ENCODE assay signal across 32 cellular contexts in genomic region chr11:71913716-71914115, GRCh38. TPM values are rescaled to one million over a fixed set of nuclear protein-coding genes. Genes with fewer than 3 reads are reported as not detected.
DNase-seq lines count a peak whose midpoint lies in the region; ATAC-seq and TF ChIP-seq lines count a peak whose summit lies in the region.
"Had no signal": no experiment of that assay in that cellular context is flagged by ENCODE, and none has a peak within 500 bp of the region (broad histone marks: within the 10 kb centered on the region; RNA-seq: fewer than 3 reads in every experiment).

No MANE protein-coding gene starts in this region.

- peak overlapping the region in 7 of 11 experiments; percentile 10 to 73 (median 50); a peak in 12 of 22 replicates for H3K4me2 ChIP-seq in BLaER1 treated with 17β-estradiol and CSF1 and Interleukin-3, amounts not matched to agents 10 nM and 100 nM
- H3K4me2 ChIP-seq in OCI-LY7 (ENCODE audit: low read length) (no peak overlapping the region), mesenchymal stem cell (ENCODE audit: low read length, poor library complexity, severe bottlenecking) (no peak overlapping the region)

- no peak overlapping the region for H2BK12ac ChIP-seq in mesenchymal stem cell (ENCODE audit: low read length in 2 of 2)

- H3K36me3 Mint-ChIP-seq in chondrocyte (ENCODE audit: low read depth) = peaks cover 31% of the 10 kb centered on the region

- TF ChIP-seq CTCF in OCI-LY7 (conservative IDR thresholded peaks at IDR 0.05; ENCODE audit: low read length) = no peak
- no peak for TF ChIP-seq CTCF in chondrocyte (IDR thresholded peaks at IDR 0.05)

- H3K9me2 ChIP-seq in OCI-LY7 (ENCODE audit: insufficient read depth, low read length) = no peaks in the 10 kb centered on the region

- no peak overlapping the region for H3K23ac ChIP-seq in mesenchymal stem cell (ENCODE audit: low read length in 2 of 2)

- no peak overlapping the region for H4K91ac ChIP-seq in mesenchymal stem cell (ENCODE audit: low read length)

- H2BK5ac ChIP-seq in mesenchymal stem cell (ENCODE audit: low read depth, low read length, poor library complexity, severe bottlenecking) = no peak overlapping the region

- no peaks in the 10 kb centered on the region for H3K27me3 ChIP-seq in BLaER1 treated with 17β-estradiol and CSF1 and Interleukin-3, amounts not matched to agents 10 nM and 100 nM
- H3K27me3 ChIP-seq in mesenchymal stem cell (ENCODE audit: control insufficient read depth in 1 of 2, insufficient read depth in 1 of 2, low read length in 2 of 2) = no peaks in the 10 kb centered on the region
- H3K27me3 ChIP-seq: spleen, suprapubic skin had no signal

- H3K4me1 ChIP-seq in BLaER1 treated with 17β-estradiol and CSF1 and Interleukin-3, amounts not matched to agents 10 nM and 100 nM = peaks cover 0 to 25% (median 16%) of the 10 kb centered on the region in 10 experiments; a peak in 13 of 20 replicates
- H3K4me1 ChIP-seq in OCI-LY7 (ENCODE audit: insufficient read depth, low read length, poor library complexity, severe bottlenecking) (no peaks in the 10 kb centered on the region), mesenchymal stem cell (ENCODE audit: control insufficient read depth, insufficient read depth, low read depth, low read length) (no peaks in the 10 kb centered on the region)
- H3K4me1 ChIP-seq: spleen, suprapubic skin had no signal

- DNase-seq in OCI-LY7 (ENCODE audit: low spot score) = no peak
- no peak for DNase-seq in chondrocyte (ENCODE audit: low spot score)
- no peak for DNase-seq in mesenchymal stem cell
- DNase-seq in NCI-H2081 (lab: John Stamatoyannopoulos, UW) = no peak
- no peak for DNase-seq in C1 segment of cervical spinal cord (lab: John Stamatoyannopoulos, UW)
- DNase-seq: activated CD8-positive, alpha-beta T cell treated with anti-CD3 and anti-CD28 coated beads, Interleukin-2, amount 10 ng/mL, durations not matched to agents 7 days and 5 days; activated T-cell treated with anti-CD3 and anti-CD28 coated beads for 4 hours; CD8-positive, alpha-beta memory T cell; DMS153; effector memory CD4-positive, alpha-beta T cell; Karpas-422; NCI-H187 treated with DMSO at 0.1 percent for 48 hours; NCI-H226; NCI-H774; retina; spleen; stimulated activated CD4-positive, alpha-beta T cell treated with anti-CD3 and anti-CD28 coated beads, Interleukin-2, amount 100 ng/mL, for 48 hours; SW 1271 had no signal

- no peak overlapping the region for H3K9ac ChIP-seq in BLaER1 treated with 17β-estradiol and CSF1 and Interleukin-3, amounts not matched to agents 10 nM and 100 nM
- peak overlapping the region; percentile 9 for H3K9ac ChIP-seq in mesenchymal stem cell (ENCODE audit: low read length)

- H3K27ac ChIP-seq in BLaER1 treated with 17β-estradiol and CSF1 and Interleukin-3, amounts not matched to agents 10 nM and 100 nM = 0 out of 22 replicates have a peak overlapping the region, but pooled peaks of 1 of the 11 experiments have one; percentile 19
- H3K27ac ChIP-seq in OCI-LY7 (ENCODE audit: low read depth, low read length, poor library complexity, severe bottlenecking) (no peak overlapping the region), mesenchymal stem cell (ENCODE audit: low read length, poor library complexity, severe bottlenecking) (no peak overlapping the region)
- H3K27ac ChIP-seq: spleen, suprapubic skin had no signal

- H2BK15ac ChIP-seq in mesenchymal stem cell (ENCODE audit: low read depth, poor library complexity, severe bottlenecking) = no peak overlapping the region

- no peak overlapping the region for H2AK5ac ChIP-seq in mesenchymal stem cell (ENCODE audit: low read length, severe bottlenecking)

- no peak for ATAC-seq in GM21526 (IDR thresholded peaks at IDR 0.05; ENCODE audit: low FRiP score, unreplicated experiment)
- ATAC-seq: activated CD8-positive, alpha-beta T cell treated with anti-CD3 and anti-CD28 coated beads, Interleukin-2, amount 10 ng/mL, durations not matched to agents 7 days and 5 days; Right ventricle myocardium inferior had no signal

- WGBS in mesenchymal stem cell = 98% methylated on average over 2 of the region's 4 CpGs

- no peak overlapping the region for H3K4me3 Mint-ChIP-seq in chondrocyte (ENCODE audit: unreplicated experiment)
- H3K4me3 Mint-ChIP-seq: activated CD8-positive, alpha-beta T cell treated with anti-CD3 and anti-CD28 coated beads, Interleukin-2, amount 10 ng/mL, durations not matched to agents 7 days and 5 days; CD8-positive, alpha-beta memory T cell; nephron; stimulated activated effector memory CD8-positive, alpha-beta T cell treated with anti-CD3 and anti-CD28 coated beads, Interleukin-12 subunit alpha, Interleukin-12 subunit beta, amount 100 ng/mL, for 72 hours had no signal

- H3K79me1 ChIP-seq in mesenchymal stem cell (replicated peaks; ENCODE audit: low read length, poor library complexity, severe bottlenecking) = no peaks in the 10 kb centered on the region

- peaks cover 51 to 78% (median 60%) of the 10 kb centered on the region in 11 experiments for H3K36me3 ChIP-seq in BLaER1 treated with 17β-estradiol and CSF1 and Interleukin-3, amounts not matched to agents 10 nM and 100 nM
- H3K36me3 ChIP-seq in OCI-LY7 (ENCODE audit: insufficient read depth, low read length) = peaks cover 46% of the 10 kb centered on the region
- H3K36me3 ChIP-seq in mesenchymal stem cell (ENCODE audit: control insufficient read depth in 1 of 2, insufficient read depth in 2 of 2, low read depth in 1 of 2, low read length in 2 of 2) = peaks cover 22 to 29% of the 10 kb centered on the region in 2 experiments

- no peak overlapping the region for H3K18ac ChIP-seq in mesenchymal stem cell (ENCODE audit: low read depth in 1 of 2, low read length in 2 of 2)

- no peaks in the 10 kb centered on the region for H3K9me3 Mint-ChIP-seq in chondrocyte (ENCODE audit: low read depth)
- H3K9me3 Mint-ChIP-seq: CD8-positive, alpha-beta memory T cell; nephron; stimulated activated effector memory CD8-positive, alpha-beta T cell treated with anti-CD3 and anti-CD28 coated beads, Interleukin-12 subunit alpha, Interleukin-12 subunit beta, amount 100 ng/mL, for 72 hours had no signal

- BruUV-seq in OCI-LY7 (replicated peaks; lab: Mats Ljungman, UMichigan) = TSS peak; percentile 24

- H3K4me1 Mint-ChIP-seq in chondrocyte (ENCODE audit: low read depth) = peaks cover 14% of the 10 kb centered on the region
- H3K4me1 Mint-ChIP-seq: CD8-positive, alpha-beta memory T cell; nephron had no signal

- CTCF ChIA-PET in OCI-LY7 (lab: Charles Lee; ENCODE audit: unreplicated experiment) = no interaction called here

- no peak overlapping the region for H2BK120ac ChIP-seq in mesenchymal stem cell (ENCODE audit: low read depth, low read length)

- H3K9me3 ChIP-seq in BLaER1 treated with 17β-estradiol and CSF1 and Interleukin-3, amounts not matched to agents 10 nM and 100 nM (replicated peaks in 1 of 11) = no peaks in the 10 kb centered on the region; a peak in 2 of 22 replicates
- H3K9me3 ChIP-seq in OCI-LY7 (ENCODE audit: low read length) = no peaks in the 10 kb centered on the region
- no peaks in the 10 kb centered on the region for H3K9me3 ChIP-seq in mesenchymal stem cell (ENCODE audit: control insufficient read depth, low read length)
- H3K9me3 ChIP-seq: spleen, suprapubic skin had no signal

- no peak overlapping the region for H4K8ac ChIP-seq in mesenchymal stem cell (ENCODE audit: low read length)

- no peaks in the 10 kb centered on the region for H3K79me2 ChIP-seq in OCI-LY7 (ENCODE audit: insufficient read depth, low read depth, low read length)

- peak overlapping the region in 1 of 10 experiments; percentile 16; a peak in 1 of 20 replicates for H3K4me3 ChIP-seq in BLaER1 treated with 17β-estradiol and CSF1 and Interleukin-3, amounts not matched to agents 10 nM and 100 nM
- H3K4me3 ChIP-seq in OCI-LY7 (ENCODE audit: low read depth, low read length, poor library complexity, severe bottlenecking) = no peak overlapping the region
- H3K4me3 ChIP-seq in mesenchymal stem cell (ENCODE audit: insufficient read depth in 1 of 2, low read depth in 1 of 2, low read length in 2 of 2) = no peak overlapping the region
- H3K4me3 ChIP-seq: spleen, suprapubic skin had no signal

- H2AFZ ChIP-seq in OCI-LY7 (ENCODE audit: low read length) = no peak overlapping the region
- H2AFZ ChIP-seq in mesenchymal stem cell (ENCODE audit: low read depth, low read length) = no peak overlapping the region

- no peaks in the 10 kb centered on the region for H4K20me1 ChIP-seq in BLaER1 treated with 17β-estradiol and CSF1 and Interleukin-3, amounts not matched to agents 10 nM and 100 nM
- H4K20me1 ChIP-seq in OCI-LY7 (ENCODE audit: insufficient read depth, low read length) = no peaks in the 10 kb centered on the region

- H3K27ac Mint-ChIP-seq in chondrocyte (ENCODE audit: unreplicated experiment) = peak overlapping the region; percentile 51
- H3K27ac Mint-ChIP-seq: activated CD8-positive, alpha-beta T cell treated with anti-CD3 and anti-CD28 coated beads, Interleukin-2, amount 10 ng/mL, durations not matched to agents 7 days and 5 days; CD8-positive, alpha-beta memory T cell had no signal

- H3K4ac ChIP-seq in mesenchymal stem cell (ENCODE audit: low read depth in 1 of 2, low read length in 2 of 2) = no peak overlapping the region

- no peaks in the 10 kb centered on the region for H3K27me3 Mint-ChIP-seq in chondrocyte (ENCODE audit: low read depth)
- H3K27me3 Mint-ChIP-seq: CD8-positive, alpha-beta memory T cell had no signal

- POLR2A ChIA-PET in OCI-LY7 (lab: Charles Lee) = no interaction called here

- intact Hi-C loops in OCI-LY7 (cut with micrococcal nuclease; ENCODE audit: unreplicated experiment) = no loop called here

- H3K14ac ChIP-seq in mesenchymal stem cell (ENCODE audit: low read length in 2 of 2) = no peak overlapping the region

RNA-seq across cellular contexts. Expression of gene XNDC1N, which starts 14.7 kb away (rescaled TPM):
- total RNA-seq in OCI-LY7 (2014; rRNA removed; shearing (Covaris generic)) = 32.2 and 33.3 TPM in 2 replicates
- 33.4 and 37.0 TPM in 2 replicates for total RNA-seq in OCI-LY7 (2022)
- total RNA-seq in chondrocyte = 5.1 to 10.7 TPM (median 6.1 TPM) in 3 replicates
- 0.97 TPM for polyA plus RNA-seq in mesenchymal stem cell (2013, experiment 1 of 2)
- polyA plus RNA-seq in mesenchymal stem cell (2013, experiment 2 of 2) = 1.1 TPM

RNA-seq across cellular contexts. Expression of gene RNF121, which starts 15.1 kb away (rescaled TPM):
- total RNA-seq in OCI-LY7 (2014; rRNA removed; shearing (Covaris generic)) = 17.6 and 24.6 TPM in 2 replicates
- total RNA-seq in OCI-LY7 (2022) (28.1 and 28.5 TPM in 2 replicates), chondrocyte (63.2 to 97.1 TPM (median 64.2 TPM) in 3 replicates)
- 22.5 TPM for polyA plus RNA-seq in mesenchymal stem cell (2013, experiment 1 of 2)
- 21.0 TPM for polyA plus RNA-seq in mesenchymal stem cell (2013, experiment 2 of 2)

RNA-seq across cellular contexts. Expression of gene DEFB131B, which starts 35.5 kb away (rescaled TPM):
- not detected in 2 replicates for total RNA-seq in OCI-LY7 (2014; rRNA removed; shearing (Covaris generic))
- not detected in 2 replicates for total RNA-seq in OCI-LY7 (2022)
- not detected in 3 replicates for total RNA-seq in chondrocyte
- not detected for polyA plus RNA-seq in mesenchymal stem cell (2013, experiment 1 of 2)
- polyA plus RNA-seq in mesenchymal stem cell (2013, experiment 2 of 2) = not detected
- total RNA-seq: activated CD8-positive, alpha-beta T cell treated with anti-CD3 and anti-CD28 coated beads, Interleukin-2, amount 10 ng/mL, durations not matched to agents 7 days and 5 days; CD8-positive, alpha-beta memory T cell; glomerular endothelial cell; H4; lower leg skin; mononuclear cell; osteocyte; Right ventricle myocardium inferior; spleen; suprapubic skin had no signal
- polyA plus RNA-seq: adipose tissue; CD8-positive, alpha-beta memory T cell; esophagus; keratinocyte; spleen had no signal

Comparison
In these comparisons a context has a peak if more than half of its experiments do, and no peak if none do; other contexts are left out.
1. H3K4me2 ChIP-seq: peak in BLaER1 treated with 17β-estradiol and CSF1 and Interleukin-3, amounts not matched to agents 10 nM and 100 nM (7 of 11); none in OCI-LY7 (single experiment) and mesenchymal stem cell (single experiment).